1 cellular context compared by ENCODE assay signal in genomic region chr16:67014641-67015315, GRCh38.
A peak's percentile ranks its signal among the peaks of the same experiment; 100 is the strongest.
TF ChIP-seq lines count a peak whose summit lies in the region.

No MANE protein-coding gene starts in this region.

TF ChIP-seq in HepG2, 621 proteins besides CTCF, POLR2A, EP300 and RAD21:
- 0 out of 2 replicates have a peak, but pooled peaks have one; percentile 59 for TF ChIP-seq ZNF552 (CRISPR knock-in tag; IDR thresholded peaks at IDR 0.05; ENCODE audit: borderline replicate concordance)
- TF ChIP-seq ZMYM2 (CRISPR knock-in tag; IDR thresholded peaks at IDR 0.05) = 0 out of 2 replicates have a peak, but pooled peaks have one; percentile 13
- no peak for TF ChIP-seq ZNF33A (CRISPR knock-in tag; IDR thresholded peaks at IDR 0.05; ENCODE audit: borderline replicate concordance)
- TF ChIP-seq ZNF761 (CRISPR knock-in tag; conservative IDR thresholded peaks at IDR 0.05) = 0 out of 2 replicates have a peak, but pooled peaks have one; percentile 9
- no peak for TF ChIP-seq NONO (IDR thresholded peaks at IDR 0.05)
- 0 out of 2 replicates have a peak, but pooled peaks have one; percentile 2 for TF ChIP-seq NONO (CRISPR knock-in tag; conservative IDR thresholded peaks at IDR 0.05)
- TF ChIP-seq THAP9 (CRISPR knock-in tag; IDR thresholded peaks at IDR 0.05; ENCODE audit: borderline replicate concordance) = 0 out of 2 replicates have a peak, but pooled peaks have one; percentile 18
- TF ChIP-seq ZNF713 (CRISPR knock-in tag; IDR thresholded peaks at IDR 0.05) = 0 out of 2 replicates have a peak, but pooled peaks have one; percentile 3
- TF ChIP-seq LBX2 (CRISPR knock-in tag; IDR thresholded peaks at IDR 0.05; ENCODE audit: borderline replicate concordance) = no peak
- TF ChIP-seq ZFYVE20 (CRISPR knock-in tag; IDR thresholded peaks at IDR 0.05; ENCODE audit: borderline replicate concordance, low read depth) = no peak
TF ChIP-seq in HepG2: peak in this region for 6.
